26 cellular contexts compared by ENCODE assay signal in genomic region chr3:176958560-176958959, GRCh38.
"Had no signal": no experiment of that assay in that cellular context is flagged by ENCODE, and none has a peak within 500 bp of the region (broad histone marks: within the 10 kb centered on the region; RNA-seq: fewer than 3 reads in every experiment).

No MANE protein-coding gene starts in this region.

- H3K4me3 Mint-ChIP-seq: naive B cell; naive thymus-derived CD8-positive, alpha-beta T cell; natural killer cell treated with Interleukin-12 subunit alpha and Interleukin-12 subunit beta and Interleukin-15 and Interleukin-18, amount 100 ng/mL, for 72 hours; stimulated activated effector memory CD8-positive, alpha-beta T cell treated with anti-CD3 and anti-CD28 coated beads, Interleukin-12 subunit alpha, Interleukin-12 subunit beta, amount 100 ng/mL, for 72 hours; stimulated activated naive B cell treated with anti-CD40 and anti-IgM and Interleukin-4, amounts not matched to agents 10 μg/mL and 1 μg/mL and 100 μg/mL, for 72 hours; stimulated activated naive CD8-positive, alpha-beta T cell treated with anti-CD3 and anti-CD28 coated beads, Interleukin-15, Interleukin-2, amounts not matched to agents 100 ng/mL and 50 ng/mL, for 24 hours; type B pancreatic cell had no signal

- H3K36me3 Mint-ChIP-seq: naive B cell; naive thymus-derived CD8-positive, alpha-beta T cell; natural killer cell treated with Interleukin-12 subunit alpha and Interleukin-12 subunit beta and Interleukin-15 and Interleukin-18, amount 100 ng/mL, for 72 hours; stimulated activated effector memory CD8-positive, alpha-beta T cell treated with anti-CD3 and anti-CD28 coated beads, Interleukin-12 subunit alpha, Interleukin-12 subunit beta, amount 100 ng/mL, for 72 hours; stimulated activated naive B cell treated with anti-CD40 and anti-IgM and Interleukin-4, amounts not matched to agents 10 μg/mL and 1 μg/mL and 100 μg/mL, for 72 hours had no signal

- DNase-seq: naive B cell; naive thymus-derived CD8-positive, alpha-beta T cell; nucleus accumbens; pancreas; right cardiac atrium; right lobe of liver; sigmoid colon; small intestine; stimulated activated CD4-positive, alpha-beta T cell treated with anti-CD3 and anti-CD28 coated beads, Interleukin-15, amount 100 ng/mL, for 24 hours; stimulated activated CD4-positive, alpha-beta T cell treated with anti-CD3 and anti-CD28 coated beads, Interleukin-2, amount 100 ng/mL, for 24 hours; stimulated activated CD4-positive, alpha-beta T cell treated with anti-CD3 and anti-CD28 coated beads, Interleukin-2, amount 100 ng/mL, for 48 hours; stimulated activated CD4-positive, alpha-beta T cell treated with anti-CD3 and anti-CD28 coated beads, Interleukin-4, amount 100 ng/mL, for 24 hours; stimulated activated naive B cell treated with anti-CD40 and anti-IgM and Interleukin-4, amounts not matched to agents 10 μg/mL and 1 μg/mL and 100 μg/mL, for 72 hours; stimulated activated naive CD4-positive, alpha-beta T cell treated with Interleukin-2 at 50 U/mL for 16 hours; stomach; thyroid gland; upper lobe of right lung; uterus had no signal

- H3K27me3 Mint-ChIP-seq: stimulated activated naive CD8-positive, alpha-beta T cell treated with anti-CD3 and anti-CD28 coated beads, Interleukin-15, Interleukin-2, amounts not matched to agents 100 ng/mL and 50 ng/mL, for 24 hours; type B pancreatic cell had no signal

- H3K9me3 ChIP-seq: neutrophil, pancreas, prostate gland, right lobe of liver, sigmoid colon, stomach, thoracic aorta, thyroid gland, upper lobe of right lung, uterus had no signal

- H3K36me3 ChIP-seq: neutrophil, pancreas, prostate gland, right lobe of liver, sigmoid colon, stomach, thoracic aorta, thyroid gland, tibial nerve, upper lobe of right lung, uterus had no signal

- H3K4me1 Mint-ChIP-seq: naive B cell; naive thymus-derived CD8-positive, alpha-beta T cell; stimulated activated effector memory CD8-positive, alpha-beta T cell treated with anti-CD3 and anti-CD28 coated beads, Interleukin-12 subunit alpha, Interleukin-12 subunit beta, amount 100 ng/mL, for 72 hours; stimulated activated naive B cell treated with anti-CD40 and anti-IgM and Interleukin-4, amounts not matched to agents 10 μg/mL and 1 μg/mL and 100 μg/mL, for 72 hours had no signal

- H3K27me3 ChIP-seq: neutrophil, pancreas, right lobe of liver, sigmoid colon, stomach, thyroid gland, tibial nerve, upper lobe of right lung, uterus had no signal

- H3K4me1 ChIP-seq: pancreas, prostate gland, upper lobe of right lung, uterus had no signal

- H3K4me3 ChIP-seq: pancreas, prostate gland, right lobe of liver, sigmoid colon, stomach, thoracic aorta, thyroid gland, tibial nerve, upper lobe of right lung, uterus had no signal

- H3K9me3 Mint-ChIP-seq: naive thymus-derived CD8-positive, alpha-beta T cell; natural killer cell treated with Interleukin-12 subunit alpha and Interleukin-12 subunit beta and Interleukin-15 and Interleukin-18, amount 100 ng/mL, for 72 hours; stimulated activated effector memory CD8-positive, alpha-beta T cell treated with anti-CD3 and anti-CD28 coated beads, Interleukin-12 subunit alpha, Interleukin-12 subunit beta, amount 100 ng/mL, for 72 hours; stimulated activated naive B cell treated with anti-CD40 and anti-IgM and Interleukin-4, amounts not matched to agents 10 μg/mL and 1 μg/mL and 100 μg/mL, for 72 hours; stimulated activated naive CD8-positive, alpha-beta T cell treated with anti-CD3 and anti-CD28 coated beads, Interleukin-15, Interleukin-2, amounts not matched to agents 100 ng/mL and 50 ng/mL, for 24 hours had no signal

- H3K27ac ChIP-seq: neutrophil, pancreas, prostate gland, right lobe of liver, sigmoid colon, stomach, thoracic aorta, thyroid gland, tibial nerve, upper lobe of right lung, uterus had no signal

- H3K27ac Mint-ChIP-seq: naive thymus-derived CD8-positive, alpha-beta T cell; natural killer cell treated with Interleukin-12 subunit alpha and Interleukin-12 subunit beta and Interleukin-15 and Interleukin-18, amount 100 ng/mL, for 72 hours; stimulated activated effector memory CD8-positive, alpha-beta T cell treated with anti-CD3 and anti-CD28 coated beads, Interleukin-12 subunit alpha, Interleukin-12 subunit beta, amount 100 ng/mL, for 72 hours; stimulated activated naive B cell treated with anti-CD40 and anti-IgM and Interleukin-4, amounts not matched to agents 10 μg/mL and 1 μg/mL and 100 μg/mL, for 72 hours; stimulated activated naive CD8-positive, alpha-beta T cell treated with anti-CD3 and anti-CD28 coated beads, Interleukin-15, Interleukin-2, amounts not matched to agents 100 ng/mL and 50 ng/mL, for 24 hours; type B pancreatic cell had no signal
